ENCODE assay signal across 8 cellular contexts in the genomic region with DNA sequence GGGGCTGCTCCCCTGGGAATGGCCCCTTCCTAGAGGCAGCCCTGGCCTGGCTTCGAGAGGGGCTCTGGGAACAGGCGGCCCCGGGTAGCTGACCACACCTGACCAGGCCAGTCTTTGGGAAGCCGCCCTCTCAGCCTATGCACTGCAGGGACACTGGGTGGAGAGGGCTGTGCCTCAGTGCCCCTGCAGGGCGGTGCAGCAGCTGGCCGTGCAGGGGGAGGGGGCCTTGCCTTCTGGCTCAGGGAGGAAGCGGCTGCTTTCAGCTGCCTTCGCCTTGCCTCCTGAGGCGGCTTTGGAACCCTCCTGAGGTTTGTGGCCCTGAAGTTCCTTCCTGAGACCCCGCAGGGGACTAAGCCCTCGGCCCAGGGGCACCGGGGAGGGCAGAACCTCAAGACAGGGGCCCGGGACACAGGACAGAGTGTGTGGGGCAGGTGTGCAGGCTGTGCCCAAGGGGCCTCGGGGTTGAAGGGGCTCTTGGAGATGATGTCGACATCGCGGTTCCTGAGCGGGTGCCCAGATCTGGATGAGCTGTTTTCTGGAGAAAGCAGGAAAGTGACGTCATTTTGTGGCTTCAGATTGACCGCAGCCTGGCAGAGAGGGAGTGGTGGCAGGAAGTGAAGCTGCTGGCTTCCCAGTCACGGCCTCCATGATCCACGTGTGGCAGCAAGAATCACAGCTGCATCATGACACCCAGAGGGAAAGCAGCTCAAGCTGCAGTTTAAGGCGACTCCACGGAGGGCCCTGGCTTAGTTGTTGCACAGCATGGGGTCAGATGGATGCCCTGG. TPM values are rescaled to one million over a fixed set of nuclear protein-coding genes. Genes with fewer than 3 reads are reported as not detected.
DNase-seq lines count a peak whose midpoint lies in the region; ATAC-seq and TF ChIP-seq lines count a peak whose summit lies in the region.

No MANE protein-coding gene starts in this region.

- H3K27ac ChIP-seq in HL-60 (replicated peaks) = peak overlapping the region; percentile 77

- peak overlapping the region; percentile 80 for H3K4me3 Mint-ChIP-seq in T-helper 17 cell

- no peak for TF ChIP-seq CTCF in HL-60 (IDR thresholded peaks at IDR 0.05; ENCODE audit: insufficient read depth, low read length)

- ATAC-seq in T-helper 17 cell (peak; percentile 57), GM19395 (IDR thresholded peaks at IDR 0.05; ENCODE audit: unreplicated experiment) (no peak), HG03159 (IDR thresholded peaks at IDR 0.05; ENCODE audit: unreplicated experiment) (no peak)

- H3K27me3 ChIP-seq in HL-60 (ENCODE audit: insufficient read depth, poor library complexity, severe bottlenecking) = no peaks in the 10 kb centered on the region

- H3K4me1 Mint-ChIP-seq in T-helper 17 cell = peaks cover 38% of the 10 kb centered on the region

- DNase-seq in HL-60 (ENCODE audit: low read depth in 1 of 2, low spot score in 1 of 2) (peak; percentile 98 to 100), T-helper 17 cell (peak; percentile 50 to 81 (median 56)), amniotic stem cell (lab: John Stamatoyannopoulos, UW) (peak; percentile 97), hypothalamus (lab: John Stamatoyannopoulos, UW) (peak in 31 of 51 donors; percentile 7 to 75 (median 35)), NCI-H345 (lab: John Stamatoyannopoulos, UW) (no peak)
- peak; percentile 97 for DNase-seq in stimulated activated CD4-positive, alpha-beta T cell treated with anti-CD3 and anti-CD28 coated beads, Interleukin-1b, Interleukin-23, amount 100 ng/mL, for 48 hours

- no peak overlapping the region for H3K4me3 ChIP-seq in HL-60 (replicated peaks; ENCODE audit: insufficient read depth, low read length)

- no peaks in the 10 kb centered on the region for H3K27me3 Mint-ChIP-seq in T-helper 17 cell

- peak overlapping the region; percentile 91 for H3K27ac Mint-ChIP-seq in T-helper 17 cell

- no peaks in the 10 kb centered on the region for H3K9me3 ChIP-seq in T-helper 17 cell (ENCODE audit: control insufficient read depth, low read length, poor library complexity, severe bottlenecking)

- peaks cover 3% of the 10 kb centered on the region for H3K36me3 Mint-ChIP-seq in T-helper 17 cell (ENCODE audit: low read depth)

RNA-seq across cellular contexts. Expression of a gene that starts 17.7 kb away (rescaled TPM):
- 100 to 1,000 TPM; 157 to 188 TPM for total RNA-seq in T-helper 17 cell

RNA-seq across cellular contexts. Expression of a gene that starts 21.4 kb away (rescaled TPM):
- total RNA-seq in T-helper 17 cell = under 1 TPM; 0.21 to 0.52 TPM

RNA-seq across cellular contexts. Expression of a gene that starts 29.0 kb away (rescaled TPM):
- total RNA-seq in T-helper 17 cell = not detected

RNA-seq across cellular contexts. Expression of a gene that starts 49.7 kb away (rescaled TPM):
- 10 to 100 TPM; 73.6 to 75.4 TPM for total RNA-seq in T-helper 17 cell

RNA-seq across cellular contexts. Expression of a gene that starts 49.7 kb away (rescaled TPM):
- 10 to 100 TPM; 28.1 to 33.2 TPM for total RNA-seq in T-helper 17 cell
